Comparison of ENCODE assay signal across 1 cellular context in the genomic region with DNA sequence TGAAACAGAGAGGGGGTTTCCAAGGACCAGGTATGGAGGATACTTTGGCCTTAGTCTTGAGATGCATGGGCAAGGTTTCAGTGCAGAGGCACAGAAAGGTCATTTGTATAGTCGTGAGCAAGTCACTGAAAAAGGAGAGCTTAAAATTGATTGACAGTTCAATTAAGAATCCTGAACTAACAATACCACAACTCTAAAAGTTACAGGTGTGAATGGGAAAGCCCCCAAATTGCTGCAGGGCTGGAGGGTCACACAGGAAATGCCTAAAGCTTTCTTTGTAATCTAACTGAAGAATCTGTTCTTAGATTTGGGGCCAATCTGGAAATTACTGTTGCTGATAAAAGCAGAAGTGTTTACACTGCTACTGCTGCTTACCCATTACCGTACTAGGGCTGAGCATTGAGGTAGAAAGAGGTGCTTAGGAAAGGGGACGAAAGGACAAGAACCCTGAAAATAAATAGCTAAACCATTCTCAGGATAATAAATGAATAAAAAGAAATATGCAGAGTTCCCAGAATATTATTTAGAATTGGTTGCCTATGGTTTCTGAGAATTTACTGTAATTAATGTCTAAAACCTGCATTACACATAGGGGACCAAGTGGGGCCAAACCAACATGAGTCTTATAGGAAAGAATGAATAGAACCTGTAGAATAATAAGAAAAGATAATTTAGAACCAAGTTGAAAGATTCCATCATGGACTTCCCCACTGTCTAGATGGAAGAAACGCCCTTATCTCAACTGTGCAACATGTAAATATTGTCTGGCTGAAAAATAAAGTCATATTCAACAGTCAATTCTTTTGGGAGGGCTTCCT.
TF ChIP-seq lines count a peak whose summit lies in the region.

No MANE protein-coding gene starts in this region.

TF ChIP-seq in WTC11, 78 proteins besides CTCF, POLR2A, EP300 and RAD21 (continued from another document):
- TF ChIP-seq, protein P1, sequence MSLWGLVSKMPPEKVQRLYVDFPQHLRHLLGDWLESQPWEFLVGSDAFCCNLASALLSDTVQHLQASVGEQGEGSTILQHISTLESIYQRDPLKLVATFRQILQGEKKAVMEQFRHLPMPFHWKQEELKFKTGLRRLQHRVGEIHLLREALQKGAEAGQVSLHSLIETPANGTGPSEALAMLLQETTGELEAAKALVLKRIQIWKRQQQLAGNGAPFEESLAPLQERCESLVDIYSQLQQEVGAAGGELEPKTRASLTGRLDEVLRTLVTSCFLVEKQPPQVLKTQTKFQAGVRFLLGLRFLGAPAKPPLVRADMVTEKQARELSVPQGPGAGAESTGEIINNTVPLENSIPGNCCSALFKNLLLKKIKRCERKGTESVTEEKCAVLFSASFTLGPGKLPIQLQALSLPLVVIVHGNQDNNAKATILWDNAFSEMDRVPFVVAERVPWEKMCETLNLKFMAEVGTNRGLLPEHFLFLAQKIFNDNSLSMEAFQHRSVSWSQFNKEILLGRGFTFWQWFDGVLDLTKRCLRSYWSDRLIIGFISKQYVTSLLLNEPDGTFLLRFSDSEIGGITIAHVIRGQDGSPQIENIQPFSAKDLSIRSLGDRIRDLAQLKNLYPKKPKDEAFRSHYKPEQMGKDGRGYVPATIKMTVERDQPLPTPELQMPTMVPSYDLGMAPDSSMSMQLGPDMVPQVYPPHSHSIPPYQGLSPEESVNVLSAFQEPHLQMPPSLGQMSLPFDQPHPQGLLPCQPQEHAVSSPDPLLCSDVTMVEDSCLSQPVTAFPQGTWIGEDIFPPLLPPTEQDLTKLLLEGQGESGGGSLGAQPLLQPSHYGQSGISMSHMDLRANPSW (CRISPR knock-in tag; conservative IDR thresholded peaks at IDR 0.05; ENCODE audit: low read depth): no peak
- TF ChIP-seq ELF4 (CRISPR knock-in tag; IDR thresholded peaks at IDR 0.05; ENCODE audit: low read depth) (no peak), CBFB (CRISPR knock-in tag; IDR thresholded peaks at IDR 0.05; ENCODE audit: low read depth) (no peak)
